In genomic region chr17:73562896-73563295, GRCh38 we compare ENCODE assay signal across 18 cellular contexts.
"Had no signal": no experiment of that assay in that cellular context is flagged by ENCODE, and none has a peak within 500 bp of the region (broad histone marks: within the 10 kb centered on the region; RNA-seq: fewer than 3 reads in every experiment).

No MANE protein-coding gene starts in this region.

- H3K9me3 Mint-ChIP-seq: activated naive CD8-positive, alpha-beta T cell treated with anti-CD3 and anti-CD28 coated beads for 36 hours; effector memory CD8-positive, alpha-beta T cell; naive thymus-derived CD8-positive, alpha-beta T cell; stimulated activated effector memory CD8-positive, alpha-beta T cell treated with anti-CD3 and anti-CD28 coated beads, Interleukin-12 subunit alpha, Interleukin-12 subunit beta, amount 100 ng/mL, for 72 hours had no signal

- H3K4me1 ChIP-seq: gastroesophageal sphincter, left lung, parathyroid adenoma, stomach, upper lobe of right lung had no signal

- ATAC-seq: effector memory CD8-positive, alpha-beta T cell; gastroesophageal sphincter; heart left ventricle; left lung; naive thymus-derived CD8-positive, alpha-beta T cell; sciatic nerve; stimulated activated effector memory CD8-positive, alpha-beta T cell treated with anti-CD3 and anti-CD28 coated beads, Interleukin-12 subunit alpha, Interleukin-12 subunit beta, amount 100 ng/mL, for 72 hours; upper lobe of right lung had no signal

- H2AFZ ChIP-seq: parathyroid adenoma had no signal

- H3K79me2 ChIP-seq: parathyroid adenoma had no signal

- H3K36me3 Mint-ChIP-seq: naive thymus-derived CD8-positive, alpha-beta T cell; stimulated activated effector memory CD8-positive, alpha-beta T cell treated with anti-CD3 and anti-CD28 coated beads, Interleukin-12 subunit alpha, Interleukin-12 subunit beta, amount 100 ng/mL, for 72 hours had no signal

- H3K36me3 ChIP-seq: gastroesophageal sphincter, heart left ventricle, left lung, stomach, upper lobe of right lung had no signal

- H3K27me3 Mint-ChIP-seq: activated naive CD8-positive, alpha-beta T cell treated with anti-CD3 and anti-CD28 coated beads for 36 hours; naive thymus-derived CD8-positive, alpha-beta T cell had no signal

- H3K9me3 ChIP-seq: gastroesophageal sphincter, heart left ventricle, left lung, stomach, upper lobe of right lung had no signal

- H3K4me2 ChIP-seq: smooth muscle cell had no signal

- H3K27me3 ChIP-seq: heart left ventricle, upper lobe of right lung had no signal

- H3K9ac ChIP-seq: parathyroid adenoma had no signal

- H3K4me3 ChIP-seq: gastroesophageal sphincter, heart left ventricle, left lung, smooth muscle cell, stomach, upper lobe of right lung had no signal

- H3K27ac ChIP-seq: epithelial cell of prostate, gastroesophageal sphincter, heart left ventricle, left lung, parathyroid adenoma, stomach, upper lobe of right lung had no signal

- DNase-seq: activated CD4-positive, alpha-beta T cell treated with anti-CD3 and anti-CD28 coated beads, Interleukin-2, amount 50 U/mL, for 4 hours; activated naive CD8-positive, alpha-beta T cell treated with anti-CD3 and anti-CD28 coated beads for 36 hours; amniotic stem cell; effector memory CD8-positive, alpha-beta T cell; heart left ventricle; mesendoderm; naive thymus-derived CD8-positive, alpha-beta T cell; stimulated activated CD4-positive, alpha-beta T cell treated with anti-CD3 and anti-CD28 coated beads, Interleukin-4, amount 100 ng/mL, for 24 hours; stomach; T-helper 2 cell; upper lobe of right lung had no signal

- H3K4me3 Mint-ChIP-seq: activated naive CD8-positive, alpha-beta T cell treated with anti-CD3 and anti-CD28 coated beads for 36 hours; naive thymus-derived CD8-positive, alpha-beta T cell; stimulated activated effector memory CD8-positive, alpha-beta T cell treated with anti-CD3 and anti-CD28 coated beads, Interleukin-12 subunit alpha, Interleukin-12 subunit beta, amount 100 ng/mL, for 72 hours had no signal

- H3K27ac Mint-ChIP-seq: activated naive CD8-positive, alpha-beta T cell treated with anti-CD3 and anti-CD28 coated beads for 36 hours; effector memory CD8-positive, alpha-beta T cell; stimulated activated effector memory CD8-positive, alpha-beta T cell treated with anti-CD3 and anti-CD28 coated beads, Interleukin-12 subunit alpha, Interleukin-12 subunit beta, amount 100 ng/mL, for 72 hours had no signal
